12 cellular contexts compared by ENCODE assay signal in the genomic region with DNA sequence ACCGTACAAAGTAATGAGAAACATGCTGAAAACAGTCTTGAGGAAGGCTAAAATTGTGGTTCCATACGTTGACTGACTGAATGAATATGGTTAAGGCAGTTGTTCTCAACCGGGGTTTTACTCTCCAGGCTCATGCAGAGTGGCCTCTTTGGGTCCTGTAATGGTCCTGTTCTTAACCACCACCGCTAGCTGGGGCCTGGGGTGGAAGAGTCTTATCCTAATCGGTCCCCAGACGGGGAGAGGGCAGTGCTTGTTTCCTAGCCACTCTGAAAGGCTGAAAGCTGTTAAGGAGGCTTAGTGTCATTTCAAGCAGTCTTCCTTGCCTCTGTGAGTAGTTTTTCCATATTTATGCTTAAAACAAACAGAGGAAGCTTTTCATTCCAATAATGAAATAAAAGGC. TPM values are rescaled to one million over a fixed set of nuclear protein-coding genes. Genes with fewer than 3 reads are reported as not detected.
A peak's percentile ranks its signal among the peaks of the same experiment; 100 is the strongest.
DNase-seq lines count a peak whose midpoint lies in the region; ATAC-seq and TF ChIP-seq lines count a peak whose summit lies in the region.
"Had no signal": no experiment of that assay in that cellular context is flagged by ENCODE, and none has a peak within 500 bp of the region (broad histone marks: within the 10 kb centered on the region; RNA-seq: fewer than 3 reads in every experiment).

No MANE protein-coding gene starts in this region.

- H3K4me3 ChIP-seq in BLaER1: no peak overlapping the region
- H3K4me3 ChIP-seq in GM23338: no peak overlapping the region
- no peak overlapping the region for H3K4me3 ChIP-seq in lower lobe of right lung
- H3K4me3 ChIP-seq in breast epithelium: no peak overlapping the region
- H3K4me3 ChIP-seq: prostate gland had no signal

- H3K36me3 ChIP-seq in BLaER1 (peaks cover 25% of the 10 kb centered on the region), GM23338 (ENCODE audit: insufficient read depth) (no peaks in the 10 kb centered on the region), lower lobe of right lung (peaks cover 10% of the 10 kb centered on the region), breast epithelium (no peaks in the 10 kb centered on the region)
- H3K36me3 ChIP-seq: prostate gland had no signal

- H3K79me2 ChIP-seq in GM23338 (replicated peaks; ENCODE audit: insufficient read depth): no peaks in the 10 kb centered on the region

- ATAC-seq in GM23338 (peak; percentile 73), lower lobe of right lung (peak in 1 of 2 donors; percentile 19), left lobe of liver (no peak)

- peaks cover 14% of the 10 kb centered on the region for H3K4me1 ChIP-seq in BLaER1
- H3K4me1 ChIP-seq in GM23338 (ENCODE audit: insufficient read depth): peaks cover 14% of the 10 kb centered on the region
- no peaks in the 10 kb centered on the region for H3K4me1 ChIP-seq in lower lobe of right lung
- H3K4me1 ChIP-seq in breast epithelium: no peaks in the 10 kb centered on the region
- H3K4me1 ChIP-seq: BE2C, prostate gland had no signal

- TF ChIP-seq CTCF in GM23338 (conservative IDR thresholded peaks at IDR 0.05; ENCODE audit: low read depth in 2 of 2) (no peak), lower lobe of right lung (IDR thresholded peaks at IDR 0.05) (no peak), breast epithelium (IDR thresholded peaks at IDR 0.05) (no peak)

- DNase-seq in GM23338 (ENCODE audit: low spot score): no peak
- DNase-seq in lower lobe of right lung: no peak
- no peak for DNase-seq in breast epithelium (ENCODE audit: low spot score in 2 of 2)
- no peak for DNase-seq in Kasumi-1 (lab: John Stamatoyannopoulos, UW)
- no peak for DNase-seq in putamen (ENCODE audit: low spot score)
- no peak for DNase-seq in left lobe of liver (ENCODE audit: low spot score)
- DNase-seq: activated CD4-positive, CD25-positive, alpha-beta regulatory T cell treated with anti-CD3 and anti-CD28 coated beads, Interleukin-2, amount 50 U/mL, for 72 hours; activated naive CD4-positive, alpha-beta T cell; BE2C had no signal

- H2AFZ ChIP-seq in GM23338: no peak overlapping the region

- H4K20me1 ChIP-seq in BLaER1 (no peaks in the 10 kb centered on the region), GM23338 (replicated peaks; ENCODE audit: insufficient read depth) (no peaks in the 10 kb centered on the region)

- H3K9me3 ChIP-seq in BLaER1 (no peaks in the 10 kb centered on the region), lower lobe of right lung (no peaks in the 10 kb centered on the region), breast epithelium (no peaks in the 10 kb centered on the region)
- H3K9me3 ChIP-seq: BE2C, prostate gland had no signal

- peaks cover 2% of the 10 kb centered on the region for H3K27me3 Mint-ChIP-seq in GM23338 (ENCODE audit: insufficient read depth, low read depth, poor library complexity)
- H3K27me3 Mint-ChIP-seq in activated naive CD8-positive, alpha-beta T cell: no peaks in the 10 kb centered on the region

- no peak overlapping the region for H3K4me3 Mint-ChIP-seq in GM23338
- no peak overlapping the region for H3K4me3 Mint-ChIP-seq in activated naive CD8-positive, alpha-beta T cell

- intact Hi-C loops in lower lobe of right lung (cut with DNase I): no loop called here
- intact Hi-C loops in breast epithelium (cut with DNase I; ENCODE audit: low total_unique reads): no loop called here

- peak overlapping the region; percentile 21; the same call in 1 of the 2 replicates for H3K27ac ChIP-seq in BLaER1
- no peak overlapping the region; the same call in 1 of the 2 replicates for H3K27ac ChIP-seq in GM23338 (ENCODE audit: low read depth)
- H3K27ac ChIP-seq in lower lobe of right lung: peak overlapping the region; percentile 14
- no peak overlapping the region for H3K27ac ChIP-seq in breast epithelium
- H3K27ac ChIP-seq: prostate gland had no signal

- no peaks in the 10 kb centered on the region for H3K9me3 Mint-ChIP-seq in GM23338
- no peaks in the 10 kb centered on the region for H3K9me3 Mint-ChIP-seq in activated naive CD8-positive, alpha-beta T cell (ENCODE audit: low read depth)

- H3K36me3 Mint-ChIP-seq in GM23338 (ENCODE audit: low read depth): peaks cover 5% of the 10 kb centered on the region; the same call in 1 of the 3 replicates
- peaks cover 7% of the 10 kb centered on the region for H3K36me3 Mint-ChIP-seq in activated naive CD8-positive, alpha-beta T cell

- H3K4me1 Mint-ChIP-seq in GM23338: peaks cover 13% of the 10 kb centered on the region
- peaks cover 22% of the 10 kb centered on the region for H3K4me1 Mint-ChIP-seq in activated naive CD8-positive, alpha-beta T cell (ENCODE audit: low read depth)

- H3K27me3 ChIP-seq in BLaER1: no peaks in the 10 kb centered on the region
- H3K27me3 ChIP-seq in GM23338 (ENCODE audit: insufficient read depth): no peaks in the 10 kb centered on the region
- no peaks in the 10 kb centered on the region for H3K27me3 ChIP-seq in lower lobe of right lung (ENCODE audit: low read depth)
- H3K27me3 ChIP-seq in breast epithelium: no peaks in the 10 kb centered on the region
- H3K27me3 ChIP-seq: BE2C had no signal

- H3K4me2 ChIP-seq in BLaER1 (peak overlapping the region; percentile 35), GM23338 (peak overlapping the region; percentile 5)

- no peaks in the 10 kb centered on the region for H3F3A ChIP-seq in GM23338 (replicated peaks; ENCODE audit: low read depth)

- no peak for TF ChIP-seq POLR2A in breast epithelium (IDR thresholded peaks at IDR 0.05)

- H3K9me2 ChIP-seq in GM23338 (ENCODE audit: insufficient read depth): no peaks in the 10 kb centered on the region

- 0 out of 2 replicates have a peak overlapping the region, but pooled peaks have one; percentile 8 for H3K9ac ChIP-seq in BLaER1

- no peak overlapping the region for H3K27ac Mint-ChIP-seq in GM23338
- peak overlapping the region; percentile 23 for H3K27ac Mint-ChIP-seq in activated naive CD8-positive, alpha-beta T cell

TF ChIP-seq in GM23338, 12 proteins besides CTCF, POLR2A, EP300 and RAD21:
- no peak for TF ChIP-seq JUNB (IDR thresholded peaks at IDR 0.05; ENCODE audit: unreplicated experiment)
- TF ChIP-seq CREB1 (CRISPR knock-in tag; IDR thresholded peaks at IDR 0.05; ENCODE audit: low read depth): no peak
- no peak for TF ChIP-seq ZNF331 (CRISPR knock-in tag; IDR thresholded peaks at IDR 0.05; ENCODE audit: low read depth)
- no peak for TF ChIP-seq STAT1 (IDR thresholded peaks at IDR 0.05; ENCODE audit: unreplicated experiment)
- no peak for TF ChIP-seq NANOG (IDR thresholded peaks at IDR 0.05; ENCODE audit: borderline replicate concordance)
- no peak for TF ChIP-seq EZH2 (IDR thresholded peaks at IDR 0.05; ENCODE audit: low read depth, unreplicated experiment)
- TF ChIP-seq POLR2AphosphoS5 (IDR thresholded peaks at IDR 0.05; ENCODE audit: low read depth): no peak
- TF ChIP-seq EZH2phosphoT487 (IDR thresholded peaks at IDR 0.05; ENCODE audit: unreplicated experiment): no peak
- TF ChIP-seq, protein P1, sequence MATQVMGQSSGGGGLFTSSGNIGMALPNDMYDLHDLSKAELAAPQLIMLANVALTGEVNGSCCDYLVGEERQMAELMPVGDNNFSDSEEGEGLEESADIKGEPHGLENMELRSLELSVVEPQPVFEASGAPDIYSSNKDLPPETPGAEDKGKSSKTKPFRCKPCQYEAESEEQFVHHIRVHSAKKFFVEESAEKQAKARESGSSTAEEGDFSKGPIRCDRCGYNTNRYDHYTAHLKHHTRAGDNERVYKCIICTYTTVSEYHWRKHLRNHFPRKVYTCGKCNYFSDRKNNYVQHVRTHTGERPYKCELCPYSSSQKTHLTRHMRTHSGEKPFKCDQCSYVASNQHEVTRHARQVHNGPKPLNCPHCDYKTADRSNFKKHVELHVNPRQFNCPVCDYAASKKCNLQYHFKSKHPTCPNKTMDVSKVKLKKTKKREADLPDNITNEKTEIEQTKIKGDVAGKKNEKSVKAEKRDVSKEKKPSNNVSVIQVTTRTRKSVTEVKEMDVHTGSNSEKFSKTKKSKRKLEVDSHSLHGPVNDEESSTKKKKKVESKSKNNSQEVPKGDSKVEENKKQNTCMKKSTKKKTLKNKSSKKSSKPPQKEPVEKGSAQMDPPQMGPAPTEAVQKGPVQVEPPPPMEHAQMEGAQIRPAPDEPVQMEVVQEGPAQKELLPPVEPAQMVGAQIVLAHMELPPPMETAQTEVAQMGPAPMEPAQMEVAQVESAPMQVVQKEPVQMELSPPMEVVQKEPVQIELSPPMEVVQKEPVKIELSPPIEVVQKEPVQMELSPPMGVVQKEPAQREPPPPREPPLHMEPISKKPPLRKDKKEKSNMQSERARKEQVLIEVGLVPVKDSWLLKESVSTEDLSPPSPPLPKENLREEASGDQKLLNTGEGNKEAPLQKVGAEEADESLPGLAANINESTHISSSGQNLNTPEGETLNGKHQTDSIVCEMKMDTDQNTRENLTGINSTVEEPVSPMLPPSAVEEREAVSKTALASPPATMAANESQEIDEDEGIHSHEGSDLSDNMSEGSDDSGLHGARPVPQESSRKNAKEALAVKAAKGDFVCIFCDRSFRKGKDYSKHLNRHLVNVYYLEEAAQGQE (IDR thresholded peaks at IDR 0.05; ENCODE audit: unreplicated experiment): no peak

RNA-seq across cellular contexts. Expression of a gene that starts 32.0 kb away (rescaled TPM):
- total RNA-seq in GM23338 (2014; rRNA removed; shearing (Covaris generic)): 56.1 and 61.9 TPM in 2 replicates
- polyA plus RNA-seq in GM23338 (2016; fragmentation: Nextera tagmentation; extraction: Ambion mirVana): 51.3 and 61.3 TPM in 2 replicates
- total RNA-seq in lower lobe of right lung: 107 TPM
- total RNA-seq in breast epithelium: 100 to 1,000 TPM in 2 of 3 donors, 10 to 100 TPM in 1; 86.9 to 143 (median 127) TPM
- total RNA-seq in left lobe of liver: 42.5 TPM

Comparison
In these comparisons a context has a peak if more than half of its experiments do, and no peak if none do; other contexts are left out.
1. H3K27ac ChIP-seq: peak in BLaER1 (single experiment) and lower lobe of right lung (single experiment); none in GM23338 (single experiment) and breast epithelium (0 of 2).